14 cellular contexts compared by ENCODE assay signal in genomic region chr4:160142579-160142978, GRCh38.
A peak's percentile ranks its signal among the peaks of the same experiment; 100 is the strongest.
DNase-seq lines count a peak whose midpoint lies in the region; ATAC-seq and TF ChIP-seq lines count a peak whose summit lies in the region.
"Had no signal": no experiment of that assay in that cellular context is flagged by ENCODE, and none has a peak within 500 bp of the region (broad histone marks: within the 10 kb centered on the region; RNA-seq: fewer than 3 reads in every experiment).

No MANE protein-coding gene starts in this region.

- no peaks in the 10 kb centered on the region for H3K79me2 ChIP-seq in KMS-11 (ENCODE audit: insufficient read depth, low read depth)

- DNase-seq in lower leg skin (ENCODE audit: low spot score in 2 of 2) (no peak), adrenal gland (no peak), Kasumi-1 (lab: John Stamatoyannopoulos, UW) (no peak), HPDE6-E6E7 (ENCODE audit: extremely low spot score) (no peak)
- DNase-seq: activated CD4-positive, CD25-positive, alpha-beta regulatory T cell; activated gamma-delta T cell; cerebellar nuclear complex; kidney; Right ventricle myocardium superior had no signal

- TF ChIP-seq POLR2A in lower leg skin (IDR thresholded peaks at IDR 0.05) (no peak), adrenal gland (IDR thresholded peaks at IDR 0.05) (no peak)

- H3K4me3 ChIP-seq in KMS-11 (IDR thresholded peaks at IDR 0.05; ENCODE audit: insufficient read depth, low read depth, low read length) (no peak overlapping the region), lower leg skin (ENCODE audit: low read depth, poor library complexity, severe bottlenecking) (no peak overlapping the region), adrenal gland (no peak overlapping the region)

- no peaks in the 10 kb centered on the region for H4K20me1 ChIP-seq in KMS-11 (ENCODE audit: insufficient read depth)

- no peak for TF ChIP-seq CTCF in KMS-11 (conservative IDR thresholded peaks at IDR 0.05; ENCODE audit: low read depth, low read length)
- no peak for TF ChIP-seq CTCF in lower leg skin (IDR thresholded peaks at IDR 0.05)
- no peak for TF ChIP-seq CTCF in adrenal gland (IDR thresholded peaks at IDR 0.05)

- H3K27ac ChIP-seq in KMS-11 (no peak overlapping the region), adrenal gland (no peak overlapping the region)
- H3K27ac ChIP-seq: C4-2B had no signal

- H3K9me3 ChIP-seq in adrenal gland (replicated peaks in 1 of 3), result no peaks in the 10 kb centered on the region

- H3K27me3 ChIP-seq in KMS-11 (ENCODE audit: insufficient read depth, low read depth), result no peaks in the 10 kb centered on the region
- H3K27me3 ChIP-seq in adrenal gland, result no peaks in the 10 kb centered on the region

- H3K9ac ChIP-seq in KMS-11, result no peak overlapping the region

- H3K36me3 ChIP-seq in KMS-11 (ENCODE audit: insufficient read depth), result no peaks in the 10 kb centered on the region
- H3K36me3 ChIP-seq in adrenal gland (replicated peaks in 1 of 2), result no peaks in the 10 kb centered on the region

- ATAC-seq in GM18508 (IDR thresholded peaks at IDR 0.05; ENCODE audit: insufficient read depth, unreplicated experiment) (peak; percentile 100), GM21360 (IDR thresholded peaks at IDR 0.05; ENCODE audit: unreplicated experiment) (peak; percentile 95), HG02943 (IDR thresholded peaks at IDR 0.05; ENCODE audit: low read depth, unreplicated experiment) (peak; percentile 100)

- H3K4me1 ChIP-seq in KMS-11 (ENCODE audit: low read depth, poor library complexity, severe bottlenecking) (no peaks in the 10 kb centered on the region), adrenal gland (replicated peaks in 1 of 2) (no peaks in the 10 kb centered on the region)

- WGBS in lower leg skin, 2 donors, result 60 to 75% methylated on average over 2 of the region's 2 CpGs
- 61 to 81% (median 67%) methylated on average over 2 of the region's 2 CpGs for WGBS in adrenal gland, 4 donors

- 0 out of 2 replicates have a peak overlapping the region, but pooled peaks have one; percentile 4 for H2AFZ ChIP-seq in KMS-11 (ENCODE audit: low read depth)

- intact Hi-C loops in lower leg skin (cut with DNase I; ENCODE audit: low total_unique reads), result no loop called here
- intact Hi-C loops in adrenal gland (cut with DNase I), result no loop called here

- no peak overlapping the region for H3K4me2 ChIP-seq in KMS-11
